8 cellular contexts compared by ENCODE assay signal in genomic region chr2:134232868-134233732, GRCh38. TPM values are rescaled to one million over a fixed set of nuclear protein-coding genes. Genes with fewer than 3 reads are reported as not detected.
DNase-seq lines count a peak whose midpoint lies in the region; ATAC-seq and TF ChIP-seq lines count a peak whose summit lies in the region.

No MANE protein-coding gene starts in this region.

- POLR2A ChIA-PET in activated B cell treated with CpG ODN at 0.5 μM for 24 hours (lab: Charles Lee), result interaction anchor here (0.7 to 3.1 kb wide), 10 partner anchors 10 to 115 kb away, joined by 3 to 18 read pairs (median 4); partner anchors contain the start of gene MGAT5

- peak overlapping the region; percentile 52 for H3K4me3 Mint-ChIP-seq in activated B cell treated with CpG ODN at 0.5 μM for 24 hours

- peaks cover 90% of the 10 kb centered on the region for H3K4me1 Mint-ChIP-seq in activated B cell treated with CpG ODN at 0.5 μM for 24 hours

- ATAC-seq in HG03139 (IDR thresholded peaks at IDR 0.05; ENCODE audit: unreplicated experiment), result peak; percentile 31
- ATAC-seq in activated B cell treated with CpG ODN at 0.5 μM for 24 hours (ENCODE audit: low read depth), result peak; percentile 35

- intact Hi-C loops in activated B cell treated with CpG ODN at 0.5 μM for 24 hours (cut with micrococcal nuclease), result loop anchor here (5.0 kb wide), 1 partner anchor 684 kb away; the partner anchor contains the start of gene CCNT2

- H3K9me3 Mint-ChIP-seq in activated B cell treated with CpG ODN at 0.5 μM for 24 hours, result peaks cover 2% of the 10 kb centered on the region

- DNase-seq in stimulated activated CD4-positive, alpha-beta T cell treated with anti-CD3 and anti-CD28 coated beads, Interleukin-4, amount 100 ng/mL, for 24 hours, result peak; percentile 36
- no peak for DNase-seq in stimulated activated CD4-positive, alpha-beta T cell treated with anti-CD3 and anti-CD28 coated beads, Interleukin-2, amount 100 ng/mL, for 48 hours
- DNase-seq in activated B cell treated with CpG ODN at 0.5 μM for 24 hours (no peak), pons (ENCODE audit: low spot score) (peak; percentile 44), SW 1271 (lab: John Stamatoyannopoulos, UW) (no peak), HK-2 (ENCODE audit: unreplicated experiment) (no peak), DMS79 treated with DMSO at 0.1 percent for 48 hours (lab: John Stamatoyannopoulos, UW) (no peak)

- peak overlapping the region; percentile 86 for H3K27ac Mint-ChIP-seq in activated B cell treated with CpG ODN at 0.5 μM for 24 hours

- no peak for TF ChIP-seq CTCF in activated B cell treated with CpG ODN at 0.5 μM for 24 hours (IDR thresholded peaks at IDR 0.05)

- CTCF ChIA-PET in activated B cell treated with CpG ODN at 0.5 μM for 24 hours (lab: Charles Lee), result interaction anchor here (1.0 to 2.1 kb wide), 3 partner anchors 25 to 179 kb away, joined by 3 to 9 read pairs (median 4); no protein-coding TSS in a partner anchor

- peaks cover 5% of the 10 kb centered on the region for H3K36me3 Mint-ChIP-seq in activated B cell treated with CpG ODN at 0.5 μM for 24 hours (ENCODE audit: low read depth)

- no peaks in the 10 kb centered on the region for H3K27me3 Mint-ChIP-seq in activated B cell treated with CpG ODN at 0.5 μM for 24 hours

RNA-seq across cellular contexts. Expression of gene MGAT5, which starts 20.8 kb away (rescaled TPM):
- 66.7 and 69.0 TPM in 2 replicates for total RNA-seq in activated B cell treated with CpG ODN at 0.5 μM for 24 hours

Comparison
In these comparisons a context has a peak if more than half of its experiments do, and no peak if none do; other contexts are left out.
1. DNase-seq: peak in stimulated activated CD4-positive, alpha-beta T cell treated with anti-CD3 and anti-CD28 coated beads, Interleukin-4, amount 100 ng/mL, for 24 hours (single experiment) and pons (single experiment); none in stimulated activated CD4-positive, alpha-beta T cell treated with anti-CD3 and anti-CD28 coated beads, Interleukin-2, amount 100 ng/mL, for 48 hours (0 of 2), activated B cell treated with CpG ODN at 0.5 μM for 24 hours (single experiment), SW 1271 (0 of 2), HK-2 (single experiment) and DMS79 treated with DMSO at 0.1 percent for 48 hours (single experiment).